ENCODE assay signal across 1 cellular context in genomic region chr3:58059349-58060321, GRCh38.
A peak's percentile ranks its signal among the peaks of the same experiment; 100 is the strongest.
TF ChIP-seq lines count a peak whose summit lies in the region.

No MANE protein-coding gene starts in this region.

TF ChIP-seq in K562, 482 proteins besides CTCF, POLR2A, EP300 and RAD21 (continued from another document and continues in another):
- TF ChIP-seq ZNF695 (CRISPR knock-in tag; IDR thresholded peaks at IDR 0.05) (no peak), RBBP5 (IDR thresholded peaks at IDR 0.05; ENCODE audit: borderline replicate concordance, insufficient read depth, low read length, poor library complexity, severe bottlenecking) (no peak), FOXP1 (CRISPR knock-in tag; IDR thresholded peaks at IDR 0.05) (no peak), CHD2 (IDR thresholded peaks at IDR 0.05; ENCODE audit: low read depth, low read length) (no peak), NFXL1 (CRISPR knock-in tag; IDR thresholded peaks at IDR 0.05) (no peak), FOXA3 (CRISPR knock-in tag; conservative IDR thresholded peaks at IDR 0.05 in 1 of 2, IDR thresholded peaks at IDR 0.05 in 1 of 2) (peak in 1 of 2 experiments; percentile 54; a peak in 1 of 4 replicates), ZBTB40 (IDR thresholded peaks at IDR 0.05) (no peak), ZBTB40 (CRISPR knock-in tag; IDR thresholded peaks at IDR 0.05) (no peak), CHAMP1 (IDR thresholded peaks at IDR 0.05) (no peak), NCOA6 (IDR thresholded peaks at IDR 0.05) (no peak), BACH1 (tag; IDR thresholded peaks at IDR 0.05) (no peak), MED1 (CRISPR knock-in tag; IDR thresholded peaks at IDR 0.05; ENCODE audit: borderline replicate concordance) (no peak), ZEB2 (IDR thresholded peaks at IDR 0.05) (peak; percentile 63; the same call in 1 of the 2 replicates), ZNF232 (CRISPR knock-in tag; IDR thresholded peaks at IDR 0.05) (no peak), YBX1 (IDR thresholded peaks at IDR 0.05) (no peak), ZBTB2 (IDR thresholded peaks at IDR 0.05) (no peak), KDM2B (CRISPR knock-in tag; IDR thresholded peaks at IDR 0.05) (no peak), NCOA4 (IDR thresholded peaks at IDR 0.05; ENCODE audit: partially characterized antibody) (no peak), ZNF407 (IDR thresholded peaks at IDR 0.05; ENCODE audit: low read depth) (no peak), MTF1 (CRISPR knock-in tag; IDR thresholded peaks at IDR 0.05; ENCODE audit: borderline replicate concordance) (no peak), ZBTB7A (IDR thresholded peaks at IDR 0.05; ENCODE audit: borderline replicate concordance, control insufficient read depth, low read depth, low read length) (no peak), TCF7 (IDR thresholded peaks at IDR 0.05; ENCODE audit: borderline replicate concordance) (no peak), GATAD2A (IDR thresholded peaks at IDR 0.05) (no peak), ZC3H8 (IDR thresholded peaks at IDR 0.05) (no peak), MAZ (CRISPR knock-in tag; conservative IDR thresholded peaks at IDR 0.05 in 1 of 2, IDR thresholded peaks at IDR 0.05 in 1 of 2) (peak in 1 of 2 experiments; percentile 17; a peak in 1 of 4 replicates), KDM5B (IDR thresholded peaks at IDR 0.05; ENCODE audit: insufficient replicate concordance, low read depth, low read length) (no peak), E2F6 (IDR thresholded peaks at IDR 0.05; ENCODE audit: borderline replicate concordance in 1 of 2, extremely low read depth in 1 of 2, insufficient read depth in 1 of 2, insufficient read length in 1 of 2, low read depth in 1 of 2, low read length in 1 of 2, poor library complexity in 1 of 2, severe bottlenecking in 1 of 2) (no peak), PTRF (tag; IDR thresholded peaks at IDR 0.05) (no peak), EHMT2 (IDR thresholded peaks at IDR 0.05) (no peak), TCF3 (CRISPR knock-in tag; IDR thresholded peaks at IDR 0.05) (peak; percentile 73), ZNF174 (CRISPR knock-in tag; IDR thresholded peaks at IDR 0.05) (no peak), TFE3 (CRISPR knock-in tag; IDR thresholded peaks at IDR 0.05) (no peak), MECOM (CRISPR knock-in tag; IDR thresholded peaks at IDR 0.05) (no peak), FOS (IDR thresholded peaks at IDR 0.05; ENCODE audit: extremely low read depth, insufficient read length) (no peak), THRA (IDR thresholded peaks at IDR 0.05) (no peak)
